ENCODE assay signal across 24 cellular contexts in genomic region chr13:97880298-97880675, GRCh38.
DNase-seq lines count a peak whose midpoint lies in the region; ATAC-seq, FAIRE-seq and TF ChIP-seq lines count a peak whose summit lies in the region.
"Had no signal": no experiment of that assay in that cellular context is flagged by ENCODE, and none has a peak within 500 bp of the region (broad histone marks: within the 10 kb centered on the region; RNA-seq: fewer than 3 reads in every experiment).

No MANE protein-coding gene starts in this region.

- H4K8ac ChIP-seq in trophoblast cell (ENCODE audit: low read depth, low read length), result no peak overlapping the region

- POLR2A ChIA-PET in SK-N-SH (lab: Yijun Ruan, JAX), result no interaction called here

- no peak for ATAC-seq in GM19035 (IDR thresholded peaks at IDR 0.05; ENCODE audit: unreplicated experiment)
- ATAC-seq: lower lobe of right lung; right cardiac atrium; stimulated activated effector memory CD8-positive, alpha-beta T cell treated with anti-CD3 and anti-CD28 coated beads, Interleukin-12 subunit alpha, Interleukin-12 subunit beta, amount 100 ng/mL, for 72 hours had no signal

- in situ Hi-C loops in GM23248 (cut with MboI), result no loop called here

- CTCF ChIA-PET in SK-N-SH (lab: Yijun Ruan, JAX), result interaction anchor here (0.7 kb wide), 1 partner anchor 41 kb away, joined by 3 read pairs; no protein-coding TSS in a partner anchor

- no peak overlapping the region for H3K23ac ChIP-seq in trophoblast cell (ENCODE audit: low read length)

- H3K9ac ChIP-seq in GM23248, result peak overlapping the region; percentile 24; the same call in 1 of the 2 replicates
- peak overlapping the region; percentile 62; the same call in 1 of the 2 replicates for H3K9ac ChIP-seq in SK-N-SH
- H3K9ac ChIP-seq in keratinocyte (ENCODE audit: control insufficient read depth, extremely low read depth, insufficient read depth, low read length), result no peak overlapping the region
- no peak overlapping the region for H3K9ac ChIP-seq in subcutaneous abdominal adipose tissue (ENCODE audit: low read length in 5 of 5)
- H3K9ac ChIP-seq in trophoblast cell (ENCODE audit: low read length), result no peak overlapping the region

- H3K4ac ChIP-seq in trophoblast cell (ENCODE audit: low read depth, low read length), result no peak overlapping the region

- no peak overlapping the region for H2BK12ac ChIP-seq in trophoblast cell (ENCODE audit: low read length)

- TF ChIP-seq EP300 in SK-N-SH (IDR thresholded peaks at IDR 0.05; ENCODE audit: borderline replicate concordance in 1 of 2, low read depth in 1 of 2, low read length in 1 of 2), result no peak

- FAIRE-seq in keratinocyte (lab: Jason Lieb, UNC), result no peak
- FAIRE-seq: GM19239, HTR-8/SVneo had no signal

- no peak overlapping the region for H3K14ac ChIP-seq in trophoblast cell (ENCODE audit: low read length)

- H3K9me3 ChIP-seq in GM23248 (ENCODE audit: low read depth) (no peaks in the 10 kb centered on the region), SK-N-SH (no peaks in the 10 kb centered on the region), keratinocyte (ENCODE audit: control insufficient read depth, low read depth, low read length) (no peaks in the 10 kb centered on the region), subcutaneous abdominal adipose tissue (ENCODE audit: control insufficient read depth in 5 of 5, low read length in 5 of 5) (no peaks in the 10 kb centered on the region), trophoblast cell (ENCODE audit: insufficient read depth, low read depth, low read length) (peaks cover 6% of the 10 kb centered on the region)
- H3K9me3 ChIP-seq: BE2C, breast epithelium, lower lobe of right lung had no signal

- no peaks in the 10 kb centered on the region for H3K9me2 ChIP-seq in GM23248 (ENCODE audit: insufficient read depth)
- no peaks in the 10 kb centered on the region for H3K9me2 ChIP-seq in SK-N-SH

- no peaks in the 10 kb centered on the region for H3K27me3 ChIP-seq in GM23248 (replicated peaks; ENCODE audit: insufficient read depth)
- no peaks in the 10 kb centered on the region for H3K27me3 ChIP-seq in SK-N-SH (ENCODE audit: insufficient read depth)
- H3K27me3 ChIP-seq in keratinocyte (ENCODE audit: control insufficient read depth, extremely low read depth, insufficient read depth, low read length), result peaks cover 4% of the 10 kb centered on the region
- peaks cover 0 to under 1% (median 0%) of the 10 kb centered on the region in 5 donors for H3K27me3 ChIP-seq in subcutaneous abdominal adipose tissue (ENCODE audit: control insufficient read depth in 5 of 5, insufficient read depth in 4 of 5, low read length in 5 of 5)
- H3K27me3 ChIP-seq in trophoblast cell (ENCODE audit: insufficient read depth, low read length), result no peaks in the 10 kb centered on the region
- H3K27me3 ChIP-seq: breast epithelium had no signal

- no peaks in the 10 kb centered on the region for H3K79me1 ChIP-seq in trophoblast cell (ENCODE audit: low read length)

- no peak overlapping the region for H3K18ac ChIP-seq in trophoblast cell (ENCODE audit: low read length)

- H3K27ac ChIP-seq in GM23248 (peak overlapping the region; percentile 75), SK-N-SH (ENCODE audit: low read depth in 2 of 2, low read length in 1 of 2) (peak overlapping the region; percentile 50 to 98; a peak in 3 of 4 replicates), keratinocyte (ENCODE audit: control insufficient read depth, insufficient read depth, low read length) (no peak overlapping the region), subcutaneous abdominal adipose tissue (ENCODE audit: low read depth, low read length) (peak overlapping the region; percentile 21), trophoblast cell (ENCODE audit: low read depth, low read length) (no peak overlapping the region)
- H3K27ac ChIP-seq: lower lobe of right lung had no signal

- H3K79me2 ChIP-seq in GM23248 (ENCODE audit: insufficient read depth), result no peaks in the 10 kb centered on the region
- no peaks in the 10 kb centered on the region for H3K79me2 ChIP-seq in SK-N-SH (ENCODE audit: insufficient read depth)
- no peaks in the 10 kb centered on the region for H3K79me2 ChIP-seq in keratinocyte (ENCODE audit: control insufficient read depth, insufficient read depth, low read length)
- no peaks in the 10 kb centered on the region for H3K79me2 ChIP-seq in trophoblast cell (ENCODE audit: control insufficient read depth, insufficient read depth, low read length, poor library complexity)

- no peak overlapping the region for H4K12ac ChIP-seq in trophoblast cell (ENCODE audit: low read depth, low read length)

- no peak overlapping the region for H2AK5ac ChIP-seq in trophoblast cell (ENCODE audit: low read length)

- no peak overlapping the region for H4K91ac ChIP-seq in trophoblast cell (ENCODE audit: low read depth, low read length)

- H2AFZ ChIP-seq in GM23248 (peak overlapping the region; percentile 75; the same call in 1 of the 2 replicates), SK-N-SH (ENCODE audit: low read depth) (peak overlapping the region; percentile 67; the same call in 1 of the 2 replicates), keratinocyte (ENCODE audit: control insufficient read depth, low read length) (no peak overlapping the region), trophoblast cell (ENCODE audit: insufficient read depth, low read length, poor library complexity) (no peak overlapping the region)

- H4K20me1 ChIP-seq in GM23248 (ENCODE audit: insufficient read depth) (no peaks in the 10 kb centered on the region), SK-N-SH (ENCODE audit: insufficient read depth) (no peaks in the 10 kb centered on the region), keratinocyte (ENCODE audit: control insufficient read depth, extremely low read depth, insufficient read depth, low read length) (no peaks in the 10 kb centered on the region)

- H2BK120ac ChIP-seq in trophoblast cell (ENCODE audit: insufficient read depth, low read length, poor library complexity), result no peak overlapping the region

- H3F3A ChIP-seq in GM23248 (ENCODE audit: insufficient read depth) (peaks cover 12% of the 10 kb centered on the region; the same call in 1 of the 2 replicates), SK-N-SH (replicated peaks; ENCODE audit: insufficient read depth) (peaks cover 27% of the 10 kb centered on the region)

- no peak overlapping the region for H2BK5ac ChIP-seq in trophoblast cell (ENCODE audit: low read depth, low read length, poor library complexity)

- dilution Hi-C loops in keratinocyte (cut with MboI; ENCODE audit: extremely low pct_ligation_motif_present, low sequenced_read_pairs), result no loop called here

- H3K4me1 ChIP-seq in GM23248 (ENCODE audit: insufficient read depth), result peaks cover 22% of the 10 kb centered on the region
- H3K4me1 ChIP-seq in SK-N-SH (ENCODE audit: control insufficient read depth in 1 of 2, insufficient read depth in 2 of 2, low read depth in 1 of 2, low read length in 1 of 2), result peaks cover 0 to 23% of the 10 kb centered on the region in 2 experiments; a peak in 3 of 4 replicates
- peaks cover 7% of the 10 kb centered on the region for H3K4me1 ChIP-seq in keratinocyte (ENCODE audit: control insufficient read depth, extremely low read depth, insufficient read depth, low read length)
- peaks cover 0 to 24% (median 13%) of the 10 kb centered on the region in 5 donors for H3K4me1 ChIP-seq in subcutaneous abdominal adipose tissue (ENCODE audit: control insufficient read depth in 5 of 5, insufficient read depth in 5 of 5, low read length in 5 of 5)
- H3K4me1 ChIP-seq in trophoblast cell (ENCODE audit: control insufficient read depth in 1 of 2, insufficient read depth in 2 of 2, low read length in 2 of 2), result peaks cover 3% of the 10 kb centered on the region in 2 experiments
- H3K4me1 ChIP-seq: BE2C, breast epithelium, lower lobe of right lung had no signal

- peak overlapping the region; percentile 76 for H3K4me2 ChIP-seq in GM23248 (ENCODE audit: unreplicated experiment)
- peak overlapping the region; percentile 67 for H3K4me2 ChIP-seq in SK-N-SH
- H3K4me2 ChIP-seq in keratinocyte (ENCODE audit: control insufficient read depth, extremely low read depth, insufficient read depth, low read depth, low read length), result peak overlapping the region; percentile 42
- no peak overlapping the region for H3K4me2 ChIP-seq in trophoblast cell (ENCODE audit: low read length)

- DNase-seq in GM23248 (no peak), SK-N-SH (no peak), keratinocyte (ENCODE audit: low read depth, low spot score) (no peak), NCI-H1930 (lab: John Stamatoyannopoulos, UW) (no peak), trophoblast cell (no peak)
- DNase-seq: activated B cell treated with CpG ODN at 0.5 μM for 24 hours; activated CD4-positive, alpha-beta T cell treated with anti-CD3 and anti-CD28 coated beads, Interleukin-2, amount 50 U/mL, for 48 hours; activated naive CD4-positive, alpha-beta T cell treated with anti-CD3 and anti-CD28 coated beads, Interleukin-2, amount 10 ng/mL, durations not matched to agents 7 days and 5 days; BE2C; CD8-positive, alpha-beta memory T cell; head of caudate nucleus; KBM-7; lower lobe of right lung; NCI-H1417 treated with DMSO at 0.1 percent for 48 hours; posterior cingulate gyrus; right cardiac atrium; stimulated activated CD4-positive, alpha-beta T cell treated with anti-CD3 and anti-CD28 coated beads, Interleukin-4, amount 100 ng/mL, for 24 hours; substantia nigra had no signal

- H3K36me3 ChIP-seq in GM23248 (ENCODE audit: low read depth) (no peaks in the 10 kb centered on the region), SK-N-SH (replicated peaks in 1 of 2; ENCODE audit: control insufficient read depth in 1 of 2, insufficient read depth in 2 of 2, low read length in 1 of 2) (no peaks in the 10 kb centered on the region), keratinocyte (ENCODE audit: control insufficient read depth in 2 of 2, extremely low read depth in 1 of 2, insufficient read depth in 2 of 2, low read length in 2 of 2) (no peaks in the 10 kb centered on the region), subcutaneous abdominal adipose tissue (ENCODE audit: control insufficient read depth in 5 of 5, insufficient read depth in 5 of 5, low read length in 5 of 5) (no peaks in the 10 kb centered on the region), trophoblast cell (ENCODE audit: control insufficient read depth in 1 of 2, insufficient read depth in 2 of 2, low read length in 2 of 2) (no peaks in the 10 kb centered on the region)
- H3K36me3 ChIP-seq: BE2C, breast epithelium, lower lobe of right lung had no signal

- 32 to 37% methylated on average over 5 of the region's 5 CpGs for WGBS in GM23248 (ENCODE audit: low coverage in 1 of 2, low lambda C conversion rate in 2 of 2, missing lambda C conversion rate in 2 of 2), 2 experiments
- 39% methylated on average over 5 of the region's 5 CpGs for WGBS in SK-N-SH (ENCODE audit: low lambda C conversion rate)
- WGBS in trophoblast cell (ENCODE audit: extremely low coverage, insufficient coverage, insufficient read length), result no CpG with 5 or more reads among the region's 5 CpGs

- TF ChIP-seq RAD21 in SK-N-SH (IDR thresholded peaks at IDR 0.05; ENCODE audit: low read length), result no peak

- TF ChIP-seq CTCF in SK-N-SH (IDR thresholded peaks at IDR 0.05) (peak; percentile 22), keratinocyte (optimal IDR thresholded peaks at IDR 0.05 in 1 of 3, IDR thresholded peaks at IDR 0.05 in 1 of 3, conservative IDR thresholded peaks at IDR 0.05 in 1 of 3; ENCODE audit: extremely low read depth in 1 of 3, insufficient read depth in 2 of 3, low read length in 3 of 3) (no peak)

- H3K9me1 ChIP-seq in keratinocyte (ENCODE audit: control insufficient read depth, extremely low read depth, insufficient read depth, low read length), result no peaks in the 10 kb centered on the region

- peak overlapping the region; percentile 40 for H3K4me3 ChIP-seq in GM23248
- H3K4me3 ChIP-seq in SK-N-SH (ENCODE audit: low read depth in 2 of 2, low read length in 1 of 2), result peak overlapping the region in 1 of 2 experiments; percentile 24; a peak in 1 of 4 replicates
- H3K4me3 ChIP-seq in keratinocyte (ENCODE audit: control insufficient read depth in 2 of 3, extremely low read depth in 1 of 3, insufficient read depth in 2 of 3, low read depth in 1 of 3, low read length in 3 of 3), result no peak overlapping the region
- no peak overlapping the region for H3K4me3 ChIP-seq in subcutaneous abdominal adipose tissue (ENCODE audit: low read depth in 1 of 5, low read length in 5 of 5)
- H3K4me3 ChIP-seq in trophoblast cell (ENCODE audit: low read depth, low read length), result no peak overlapping the region
- H3K4me3 ChIP-seq: breast epithelium, lower lobe of right lung had no signal

Comparison
In these comparisons a context has a peak if more than half of its experiments do, and no peak if none do; other contexts are left out.
1. H2AFZ ChIP-seq: peak in GM23248 (single experiment) and SK-N-SH (single experiment); none in keratinocyte (single experiment) and trophoblast cell (single experiment).
2. H3K27ac ChIP-seq: peak in GM23248 (single experiment), SK-N-SH (2 of 2) and subcutaneous abdominal adipose tissue (single experiment); none in keratinocyte (single experiment) and trophoblast cell (single experiment).
3. H3K9ac ChIP-seq: peak in GM23248 (single experiment) and SK-N-SH (single experiment); none in keratinocyte (single experiment), subcutaneous abdominal adipose tissue (0 of 5) and trophoblast cell (single experiment).